In the genomic region with DNA sequence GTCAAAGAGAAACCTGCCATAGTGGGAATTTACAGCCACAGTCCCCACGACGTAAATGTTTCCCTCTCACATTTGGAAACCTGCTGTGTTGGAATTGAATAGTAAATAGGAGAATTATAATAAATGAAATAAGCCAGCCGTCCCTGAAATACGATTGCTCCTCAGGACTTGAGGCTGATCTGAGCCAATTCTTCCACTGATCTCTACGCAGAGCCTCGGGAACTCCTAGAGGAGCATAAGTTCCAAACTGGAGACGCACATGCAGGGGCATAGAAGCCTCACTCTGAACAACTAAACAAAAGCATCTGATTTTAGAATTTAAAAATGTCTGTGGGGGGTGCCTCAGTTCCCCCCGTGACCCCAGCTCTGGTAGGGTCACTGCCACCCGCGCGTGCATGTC, we compare ENCODE assay signal across 1 cellular context.
TF ChIP-seq lines count a peak whose summit lies in the region.

No MANE protein-coding gene starts in this region.

TF ChIP-seq in H1, 55 proteins besides CTCF, POLR2A, EP300 and RAD21:
- TF ChIP-seq TAF1 (IDR thresholded peaks at IDR 0.05; ENCODE audit: low read depth, low read length) = no peak
- TF ChIP-seq, protein P1, sequence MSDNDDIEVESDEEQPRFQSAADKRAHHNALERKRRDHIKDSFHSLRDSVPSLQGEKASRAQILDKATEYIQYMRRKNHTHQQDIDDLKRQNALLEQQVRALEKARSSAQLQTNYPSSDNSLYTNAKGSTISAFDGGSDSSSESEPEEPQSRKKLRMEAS (IDR thresholded peaks at IDR 0.05) = no peak
- no peak for TF ChIP-seq CEBPB (IDR thresholded peaks at IDR 0.05; ENCODE audit: low read depth, low read length)
- TF ChIP-seq FOSL1 (IDR thresholded peaks at IDR 0.05; ENCODE audit: insufficient read depth, low read depth, low read length) = no peak
- no peak for TF ChIP-seq SP4 (IDR thresholded peaks at IDR 0.05; ENCODE audit: low read length)
- TF ChIP-seq SP1 (IDR thresholded peaks at IDR 0.05; ENCODE audit: low read depth, low read length) = no peak
- no peak for TF ChIP-seq TAF7 (optimal IDR thresholded peaks at IDR 0.05; ENCODE audit: borderline replicate concordance, low read depth, low read length)
- no peak for TF ChIP-seq CTBP2 (IDR thresholded peaks at IDR 0.05; ENCODE audit: borderline replicate concordance, insufficient read depth, insufficient read length, low read length)
- no peak for TF ChIP-seq CBX8 (IDR thresholded peaks at IDR 0.05; ENCODE audit: borderline replicate concordance, low read depth, low read length)
- TF ChIP-seq, protein P2, sequence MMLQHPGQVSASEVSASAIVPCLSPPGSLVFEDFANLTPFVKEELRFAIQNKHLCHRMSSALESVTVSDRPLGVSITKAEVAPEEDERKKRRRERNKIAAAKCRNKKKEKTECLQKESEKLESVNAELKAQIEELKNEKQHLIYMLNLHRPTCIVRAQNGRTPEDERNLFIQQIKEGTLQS (IDR thresholded peaks at IDR 0.05; ENCODE audit: insufficient read depth, low read depth, low read length) = no peak
- no peak for TF ChIP-seq MAFK (IDR thresholded peaks at IDR 0.05; ENCODE audit: low read depth, low read length)
- TF ChIP-seq POU5F1 (IDR thresholded peaks at IDR 0.05; ENCODE audit: low read depth, low read length) = no peak
- no peak for TF ChIP-seq KDM5A (IDR thresholded peaks at IDR 0.05; ENCODE audit: low read length)
- no peak for TF ChIP-seq BRCA1 (IDR thresholded peaks at IDR 0.05; ENCODE audit: low read depth, low read length)
- no peak for TF ChIP-seq ZNF274 (IDR thresholded peaks at IDR 0.05; ENCODE audit: borderline replicate concordance, extremely low read depth, low read length)
- no peak for TF ChIP-seq RNF2 (IDR thresholded peaks at IDR 0.05; ENCODE audit: borderline replicate concordance, low read depth, low read length, missing control alignments, poor library complexity, severe bottlenecking)
- TF ChIP-seq, protein P3, sequence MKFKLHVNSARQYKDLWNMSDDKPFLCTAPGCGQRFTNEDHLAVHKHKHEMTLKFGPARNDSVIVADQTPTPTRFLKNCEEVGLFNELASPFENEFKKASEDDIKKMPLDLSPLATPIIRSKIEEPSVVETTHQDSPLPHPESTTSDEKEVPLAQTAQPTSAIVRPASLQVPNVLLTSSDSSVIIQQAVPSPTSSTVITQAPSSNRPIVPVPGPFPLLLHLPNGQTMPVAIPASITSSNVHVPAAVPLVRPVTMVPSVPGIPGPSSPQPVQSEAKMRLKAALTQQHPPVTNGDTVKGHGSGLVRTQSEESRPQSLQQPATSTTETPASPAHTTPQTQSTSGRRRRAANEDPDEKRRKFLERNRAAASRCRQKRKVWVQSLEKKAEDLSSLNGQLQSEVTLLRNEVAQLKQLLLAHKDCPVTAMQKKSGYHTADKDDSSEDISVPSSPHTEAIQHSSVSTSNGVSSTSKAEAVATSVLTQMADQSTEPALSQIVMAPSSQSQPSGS (IDR thresholded peaks at IDR 0.05; ENCODE audit: low read length) = no peak
